Comparison of ENCODE assay signal across 1 cellular context in the genomic region with DNA sequence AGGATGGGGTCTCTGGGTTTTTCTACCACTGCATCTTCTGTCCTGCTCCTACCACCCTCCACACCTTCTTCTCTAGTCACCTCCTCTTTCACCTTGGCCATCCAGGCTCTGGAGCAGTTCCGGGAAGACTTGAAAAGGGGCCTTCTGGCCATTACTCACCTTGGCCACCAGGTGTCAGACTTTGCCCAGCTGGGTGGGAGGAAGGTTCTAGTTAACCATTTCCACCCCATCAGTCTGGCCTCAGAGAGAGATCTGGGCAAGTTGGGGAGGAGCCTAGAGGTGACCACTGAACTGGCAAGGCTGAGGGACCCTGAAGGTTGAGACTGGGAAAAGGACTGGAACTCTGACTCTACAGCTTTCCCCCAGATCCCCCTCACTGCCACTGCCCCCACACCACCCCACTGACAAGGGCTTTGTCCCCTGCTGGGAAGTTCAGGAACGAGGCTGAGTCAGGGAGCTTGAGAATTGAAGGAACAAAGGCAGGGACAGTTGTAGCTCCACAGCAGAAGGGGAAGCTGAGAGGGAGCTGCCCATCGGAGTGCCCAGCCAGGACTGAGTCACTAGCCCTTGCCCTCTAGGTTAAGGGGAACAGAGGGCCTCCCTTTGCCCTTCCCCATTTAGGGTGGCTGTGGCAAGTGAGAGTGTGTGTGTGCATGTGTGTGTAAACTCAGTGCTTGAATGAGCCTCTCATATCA.
TF ChIP-seq lines count a peak whose summit lies in the region.

No MANE protein-coding gene starts in this region.

TF ChIP-seq in GM12878, 131 proteins besides CTCF, POLR2A, EP300 and RAD21 (continued from another document):
- TF ChIP-seq, protein P1, sequence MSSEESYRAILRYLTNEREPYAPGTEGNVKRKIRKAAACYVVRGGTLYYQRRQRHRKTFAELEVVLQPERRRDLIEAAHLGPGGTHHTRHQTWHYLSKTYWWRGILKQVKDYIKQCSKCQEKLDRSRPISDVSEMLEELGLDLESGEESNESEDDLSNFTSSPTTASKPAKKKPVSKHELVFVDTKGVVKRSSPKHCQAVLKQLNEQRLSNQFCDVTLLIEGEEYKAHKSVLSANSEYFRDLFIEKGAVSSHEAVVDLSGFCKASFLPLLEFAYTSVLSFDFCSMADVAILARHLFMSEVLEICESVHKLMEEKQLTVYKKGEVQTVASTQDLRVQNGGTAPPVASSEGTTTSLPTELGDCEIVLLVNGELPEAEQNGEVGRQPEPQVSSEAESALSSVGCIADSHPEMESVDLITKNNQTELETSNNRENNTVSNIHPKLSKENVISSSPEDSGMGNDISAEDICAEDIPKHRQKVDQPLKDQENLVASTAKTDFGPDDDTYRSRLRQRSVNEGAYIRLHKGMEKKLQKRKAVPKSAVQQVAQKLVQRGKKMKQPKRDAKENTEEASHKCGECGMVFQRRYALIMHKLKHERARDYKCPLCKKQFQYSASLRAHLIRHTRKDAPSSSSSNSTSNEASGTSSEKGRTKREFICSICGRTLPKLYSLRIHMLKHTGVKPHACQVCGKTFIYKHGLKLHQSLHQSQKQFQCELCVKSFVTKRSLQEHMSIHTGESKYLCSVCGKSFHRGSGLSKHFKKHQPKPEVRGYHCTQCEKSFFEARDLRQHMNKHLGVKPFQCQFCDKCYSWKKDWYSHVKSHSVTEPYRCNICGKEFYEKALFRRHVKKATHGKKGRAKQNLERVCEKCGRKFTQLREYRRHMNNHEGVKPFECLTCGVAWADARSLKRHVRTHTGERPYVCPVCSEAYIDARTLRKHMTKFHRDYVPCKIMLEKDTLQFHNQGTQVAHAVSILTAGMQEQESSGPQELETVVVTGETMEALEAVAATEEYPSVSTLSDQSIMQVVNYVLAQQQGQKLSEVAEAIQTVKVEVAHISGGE (CRISPR knock-in tag; IDR thresholded peaks at IDR 0.05): no peak
- TF ChIP-seq SREBF2 (IDR thresholded peaks at IDR 0.05; ENCODE audit: low read length): no peak
- TF ChIP-seq, protein P2, sequence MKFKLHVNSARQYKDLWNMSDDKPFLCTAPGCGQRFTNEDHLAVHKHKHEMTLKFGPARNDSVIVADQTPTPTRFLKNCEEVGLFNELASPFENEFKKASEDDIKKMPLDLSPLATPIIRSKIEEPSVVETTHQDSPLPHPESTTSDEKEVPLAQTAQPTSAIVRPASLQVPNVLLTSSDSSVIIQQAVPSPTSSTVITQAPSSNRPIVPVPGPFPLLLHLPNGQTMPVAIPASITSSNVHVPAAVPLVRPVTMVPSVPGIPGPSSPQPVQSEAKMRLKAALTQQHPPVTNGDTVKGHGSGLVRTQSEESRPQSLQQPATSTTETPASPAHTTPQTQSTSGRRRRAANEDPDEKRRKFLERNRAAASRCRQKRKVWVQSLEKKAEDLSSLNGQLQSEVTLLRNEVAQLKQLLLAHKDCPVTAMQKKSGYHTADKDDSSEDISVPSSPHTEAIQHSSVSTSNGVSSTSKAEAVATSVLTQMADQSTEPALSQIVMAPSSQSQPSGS (IDR thresholded peaks at IDR 0.05; ENCODE audit: low read length): no peak
- TF ChIP-seq DPF2 (IDR thresholded peaks at IDR 0.05): no peak
- no peak for TF ChIP-seq CHD2 (IDR thresholded peaks at IDR 0.05; ENCODE audit: borderline replicate concordance, low read depth, low read length)
- TF ChIP-seq, protein P3, sequence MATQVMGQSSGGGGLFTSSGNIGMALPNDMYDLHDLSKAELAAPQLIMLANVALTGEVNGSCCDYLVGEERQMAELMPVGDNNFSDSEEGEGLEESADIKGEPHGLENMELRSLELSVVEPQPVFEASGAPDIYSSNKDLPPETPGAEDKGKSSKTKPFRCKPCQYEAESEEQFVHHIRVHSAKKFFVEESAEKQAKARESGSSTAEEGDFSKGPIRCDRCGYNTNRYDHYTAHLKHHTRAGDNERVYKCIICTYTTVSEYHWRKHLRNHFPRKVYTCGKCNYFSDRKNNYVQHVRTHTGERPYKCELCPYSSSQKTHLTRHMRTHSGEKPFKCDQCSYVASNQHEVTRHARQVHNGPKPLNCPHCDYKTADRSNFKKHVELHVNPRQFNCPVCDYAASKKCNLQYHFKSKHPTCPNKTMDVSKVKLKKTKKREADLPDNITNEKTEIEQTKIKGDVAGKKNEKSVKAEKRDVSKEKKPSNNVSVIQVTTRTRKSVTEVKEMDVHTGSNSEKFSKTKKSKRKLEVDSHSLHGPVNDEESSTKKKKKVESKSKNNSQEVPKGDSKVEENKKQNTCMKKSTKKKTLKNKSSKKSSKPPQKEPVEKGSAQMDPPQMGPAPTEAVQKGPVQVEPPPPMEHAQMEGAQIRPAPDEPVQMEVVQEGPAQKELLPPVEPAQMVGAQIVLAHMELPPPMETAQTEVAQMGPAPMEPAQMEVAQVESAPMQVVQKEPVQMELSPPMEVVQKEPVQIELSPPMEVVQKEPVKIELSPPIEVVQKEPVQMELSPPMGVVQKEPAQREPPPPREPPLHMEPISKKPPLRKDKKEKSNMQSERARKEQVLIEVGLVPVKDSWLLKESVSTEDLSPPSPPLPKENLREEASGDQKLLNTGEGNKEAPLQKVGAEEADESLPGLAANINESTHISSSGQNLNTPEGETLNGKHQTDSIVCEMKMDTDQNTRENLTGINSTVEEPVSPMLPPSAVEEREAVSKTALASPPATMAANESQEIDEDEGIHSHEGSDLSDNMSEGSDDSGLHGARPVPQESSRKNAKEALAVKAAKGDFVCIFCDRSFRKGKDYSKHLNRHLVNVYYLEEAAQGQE (IDR thresholded peaks at IDR 0.05; ENCODE audit: low read depth, low read length): no peak
- TF ChIP-seq, protein P4, sequence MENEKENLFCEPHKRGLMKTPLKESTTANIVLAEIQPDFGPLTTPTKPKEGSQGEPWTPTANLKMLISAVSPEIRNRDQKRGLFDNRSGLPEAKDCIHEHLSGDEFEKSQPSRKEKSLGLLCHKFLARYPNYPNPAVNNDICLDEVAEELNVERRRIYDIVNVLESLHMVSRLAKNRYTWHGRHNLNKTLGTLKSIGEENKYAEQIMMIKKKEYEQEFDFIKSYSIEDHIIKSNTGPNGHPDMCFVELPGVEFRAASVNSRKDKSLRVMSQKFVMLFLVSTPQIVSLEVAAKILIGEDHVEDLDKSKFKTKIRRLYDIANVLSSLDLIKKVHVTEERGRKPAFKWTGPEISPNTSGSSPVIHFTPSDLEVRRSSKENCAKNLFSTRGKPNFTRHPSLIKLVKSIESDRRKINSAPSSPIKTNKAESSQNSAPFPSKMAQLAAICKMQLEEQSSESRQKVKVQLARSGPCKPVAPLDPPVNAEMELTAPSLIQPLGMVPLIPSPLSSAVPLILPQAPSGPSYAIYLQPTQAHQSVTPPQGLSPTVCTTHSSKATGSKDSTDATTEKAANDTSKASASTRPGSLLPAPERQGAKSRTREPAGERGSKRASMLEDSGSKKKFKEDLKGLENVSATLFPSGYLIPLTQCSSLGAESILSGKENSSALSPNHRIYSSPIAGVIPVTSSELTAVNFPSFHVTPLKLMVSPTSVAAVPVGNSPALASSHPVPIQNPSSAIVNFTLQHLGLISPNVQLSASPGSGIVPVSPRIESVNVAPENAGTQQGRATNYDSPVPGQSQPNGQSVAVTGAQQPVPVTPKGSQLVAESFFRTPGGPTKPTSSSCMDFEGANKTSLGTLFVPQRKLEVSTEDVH (IDR thresholded peaks at IDR 0.05; ENCODE audit: low read depth, partially characterized antibody): no peak
- TF ChIP-seq CBFB (IDR thresholded peaks at IDR 0.05; ENCODE audit: low read depth): no peak
- TF ChIP-seq BRCA1 (IDR thresholded peaks at IDR 0.05; ENCODE audit: low read depth, low read length): no peak
- TF ChIP-seq SUZ12 (IDR thresholded peaks at IDR 0.05; ENCODE audit: unreplicated experiment): no peak
- TF ChIP-seq, protein P5, sequence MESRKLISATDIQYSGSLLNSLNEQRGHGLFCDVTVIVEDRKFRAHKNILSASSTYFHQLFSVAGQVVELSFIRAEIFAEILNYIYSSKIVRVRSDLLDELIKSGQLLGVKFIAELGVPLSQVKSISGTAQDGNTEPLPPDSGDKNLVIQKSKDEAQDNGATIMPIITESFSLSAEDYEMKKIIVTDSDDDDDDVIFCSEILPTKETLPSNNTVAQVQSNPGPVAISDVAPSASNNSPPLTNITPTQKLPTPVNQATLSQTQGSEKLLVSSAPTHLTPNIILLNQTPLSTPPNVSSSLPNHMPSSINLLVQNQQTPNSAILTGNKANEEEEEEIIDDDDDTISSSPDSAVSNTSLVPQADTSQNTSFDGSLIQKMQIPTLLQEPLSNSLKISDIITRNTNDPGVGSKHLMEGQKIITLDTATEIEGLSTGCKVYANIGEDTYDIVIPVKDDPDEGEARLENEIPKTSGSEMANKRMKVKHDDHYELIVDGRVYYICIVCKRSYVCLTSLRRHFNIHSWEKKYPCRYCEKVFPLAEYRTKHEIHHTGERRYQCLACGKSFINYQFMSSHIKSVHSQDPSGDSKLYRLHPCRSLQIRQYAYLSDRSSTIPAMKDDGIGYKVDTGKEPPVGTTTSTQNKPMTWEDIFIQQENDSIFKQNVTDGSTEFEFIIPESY (IDR thresholded peaks at IDR 0.05): no peak
- no peak for TF ChIP-seq RAD51 (IDR thresholded peaks at IDR 0.05)
- TF ChIP-seq MXI1 (IDR thresholded peaks at IDR 0.05; ENCODE audit: low read depth, low read length): 0 out of 2 replicates have a peak, but pooled peaks have one; percentile 39
